15 cellular contexts compared by ENCODE assay signal in the genomic region with DNA sequence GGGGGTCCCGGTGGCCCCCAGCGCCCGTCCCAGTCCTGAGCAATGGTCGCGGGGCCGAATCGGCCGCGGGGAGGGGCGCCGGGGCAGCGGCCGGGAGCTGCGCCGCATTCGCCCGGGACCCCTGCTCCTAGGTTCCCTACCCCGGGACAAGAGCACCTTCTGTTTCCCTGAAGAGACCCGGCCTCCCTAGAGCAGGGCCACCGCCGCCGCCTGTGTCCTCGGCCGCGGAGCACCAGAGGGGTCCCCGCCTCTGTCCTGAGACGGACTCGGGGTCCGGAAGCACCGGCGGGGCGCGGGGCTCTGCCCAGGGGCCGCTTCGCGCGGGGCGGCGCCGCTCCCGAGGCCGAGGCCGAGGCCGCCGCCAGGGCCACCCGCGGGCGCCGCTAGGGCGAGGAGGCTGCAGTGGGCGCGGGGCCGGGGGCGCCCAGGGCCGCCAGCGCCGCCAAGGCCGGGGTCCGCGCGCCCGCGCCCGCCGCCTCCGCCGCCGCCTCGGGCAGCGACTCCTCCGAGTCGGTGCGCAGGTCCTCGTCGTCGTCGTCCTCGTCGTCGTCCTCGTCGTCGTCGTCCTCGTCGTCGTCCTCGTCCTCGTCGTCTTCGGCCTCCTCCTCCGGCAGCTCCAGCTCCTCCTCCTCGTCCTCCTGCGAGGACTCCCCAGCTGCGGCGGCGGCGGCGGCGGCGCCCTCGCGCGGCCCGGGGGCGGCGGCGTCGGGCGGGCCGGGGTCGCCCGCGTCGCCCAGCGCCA.
DNase-seq lines count a peak whose midpoint lies in the region; ATAC-seq and TF ChIP-seq lines count a peak whose summit lies in the region.
"Had no signal": no experiment of that assay in that cellular context is flagged by ENCODE, and none has a peak within 500 bp of the region (broad histone marks: within the 10 kb centered on the region; RNA-seq: fewer than 3 reads in every experiment).

No MANE protein-coding gene starts in this region.

- no peak overlapping the region for H3K27ac Mint-ChIP-seq in activated naive CD8-positive, alpha-beta T cell treated with anti-CD3 and anti-CD28 coated beads, Interleukin-2, amount 10 ng/mL, durations not matched to agents 7 days and 5 days
- H3K27ac Mint-ChIP-seq in activated naive CD8-positive, alpha-beta T cell treated with anti-CD3 and anti-CD28 coated beads for 36 hours = no peak overlapping the region
- no peak overlapping the region for H3K27ac Mint-ChIP-seq in nephron
- H3K27ac Mint-ChIP-seq: activated T-helper 1 cell treated with anti-CD3 and anti-CD28 coated beads, Interleukin-12 subunit alpha, Interleukin-12 subunit beta, Interleukin-2, Interleukin-4 antibody, amounts not matched to agents 30 ng/mL and 10 ng/mL and 1 ng/mL, durations not matched to agents 14 hours and 24 hours and 36 hours had no signal

- no peak overlapping the region for H3K27ac ChIP-seq in ectodermal cell (ENCODE audit: insufficient read depth, low read depth, low read length, poor library complexity, severe bottlenecking)
- H3K27ac ChIP-seq in upper lobe of left lung = peak overlapping the region; percentile 19 to 88 (median 61)
- H3K27ac ChIP-seq: A549, cardiac muscle cell, SJCRH30 had no signal

- no peak overlapping the region for H3K4me3 Mint-ChIP-seq in activated naive CD8-positive, alpha-beta T cell treated with anti-CD3 and anti-CD28 coated beads, Interleukin-2, amount 10 ng/mL, durations not matched to agents 7 days and 5 days
- H3K4me3 Mint-ChIP-seq in activated naive CD8-positive, alpha-beta T cell treated with anti-CD3 and anti-CD28 coated beads for 36 hours = no peak overlapping the region
- peak overlapping the region in 2 of 3 experiments; percentile 59 to 61 for H3K4me3 Mint-ChIP-seq in nephron
- H3K4me3 Mint-ChIP-seq: activated T-helper 1 cell treated with anti-CD3 and anti-CD28 coated beads, Interleukin-12 subunit alpha, Interleukin-12 subunit beta, Interleukin-2, Interleukin-4 antibody, amounts not matched to agents 30 ng/mL and 10 ng/mL and 1 ng/mL, durations not matched to agents 14 hours and 24 hours and 36 hours had no signal

- H3K36me3 ChIP-seq in ectodermal cell (ENCODE audit: control insufficient read depth, insufficient read depth, low read length) = peaks cover 4% of the 10 kb centered on the region
- peaks cover 0 to 58% (median 42%) of the 10 kb centered on the region in 4 donors for H3K36me3 ChIP-seq in upper lobe of left lung
- H3K36me3 ChIP-seq: SJCRH30 had no signal

- peaks cover 1% of the 10 kb centered on the region for H3K27me3 Mint-ChIP-seq in activated naive CD8-positive, alpha-beta T cell treated with anti-CD3 and anti-CD28 coated beads, Interleukin-2, amount 10 ng/mL, durations not matched to agents 7 days and 5 days
- peaks cover 3% of the 10 kb centered on the region for H3K27me3 Mint-ChIP-seq in activated naive CD8-positive, alpha-beta T cell treated with anti-CD3 and anti-CD28 coated beads for 36 hours
- H3K27me3 Mint-ChIP-seq in nephron (ENCODE audit: low read depth) = peaks cover 30% of the 10 kb centered on the region

- H3K4me1 Mint-ChIP-seq in activated naive CD8-positive, alpha-beta T cell treated with anti-CD3 and anti-CD28 coated beads, Interleukin-2, amount 10 ng/mL, durations not matched to agents 7 days and 5 days = no peaks in the 10 kb centered on the region
- peaks cover 1% of the 10 kb centered on the region for H3K4me1 Mint-ChIP-seq in activated naive CD8-positive, alpha-beta T cell treated with anti-CD3 and anti-CD28 coated beads for 36 hours
- H3K4me1 Mint-ChIP-seq in nephron = peaks cover 13% of the 10 kb centered on the region

- TF ChIP-seq CTCF in nephron (IDR thresholded peaks at IDR 0.05; ENCODE audit: unreplicated experiment in 3 of 3) = no peak
- TF ChIP-seq CTCF in upper lobe of left lung (IDR thresholded peaks at IDR 0.05) = no peak

- POLR2A ChIA-PET in activated naive CD8-positive, alpha-beta T cell treated with anti-CD3 and anti-CD28 coated beads, Interleukin-2, amount 10 ng/mL, durations not matched to agents 7 days and 5 days (lab: Charles Lee) = no interaction called here
- POLR2A ChIA-PET in HEK293T (lab: Yijun Ruan, JAX) = no interaction called here

- H3K9me3 ChIP-seq in ectodermal cell (ENCODE audit: control insufficient read depth, low read length) = no peaks in the 10 kb centered on the region
- no peaks in the 10 kb centered on the region for H3K9me3 ChIP-seq in upper lobe of left lung
- H3K9me3 ChIP-seq: A549, SJCRH30 had no signal

- WGBS in ectodermal cell, 2 experiments = 3 to 4% methylated on average over 116 of the region's 116 CpGs
- WGBS in upper lobe of left lung, 2 donors = 69 to 80% methylated on average over 56 to 73 of the region's 116 CpGs

- H3K4me1 ChIP-seq in ectodermal cell (ENCODE audit: control insufficient read depth, insufficient read depth, low read length) = peaks cover 12% of the 10 kb centered on the region
- H3K4me1 ChIP-seq in upper lobe of left lung = peaks cover 43 to 82% (median 49%) of the 10 kb centered on the region in 4 donors
- H3K4me1 ChIP-seq: A549 had no signal

- no peak for DNase-seq in activated naive CD8-positive, alpha-beta T cell treated with anti-CD3 and anti-CD28 coated beads, Interleukin-2, amount 10 ng/mL, durations not matched to agents 7 days and 5 days
- DNase-seq in activated naive CD8-positive, alpha-beta T cell treated with anti-CD3 and anti-CD28 coated beads for 36 hours = no peak
- peak in 1 of 2 donors; percentile 82 for DNase-seq in upper lobe of left lung
- DNase-seq in SW480 (ENCODE audit: low spot score) = no peak
- DNase-seq in HEK293T (ENCODE audit: extremely low spot score) = no peak
- DNase-seq: NCI-H1436, NCI-H524 treated with DMSO at 0.1 percent for 48 hours had no signal

- H3K36me3 Mint-ChIP-seq in activated naive CD8-positive, alpha-beta T cell treated with anti-CD3 and anti-CD28 coated beads, Interleukin-2, amount 10 ng/mL, durations not matched to agents 7 days and 5 days = no peaks in the 10 kb centered on the region
- no peaks in the 10 kb centered on the region for H3K36me3 Mint-ChIP-seq in activated naive CD8-positive, alpha-beta T cell treated with anti-CD3 and anti-CD28 coated beads for 36 hours
- H3K36me3 Mint-ChIP-seq in nephron (ENCODE audit: low read depth) = peaks cover 1% of the 10 kb centered on the region

- peak overlapping the region; percentile 26 for H3K4me3 ChIP-seq in ectodermal cell (ENCODE audit: insufficient read depth, low read depth, low read length)
- peak overlapping the region in 3 of 4 donors; percentile 8 to 15 (median 13) for H3K4me3 ChIP-seq in upper lobe of left lung
- H3K4me3 ChIP-seq: A549, cardiac muscle cell, GM12878, SJCRH30 had no signal

- no peaks in the 10 kb centered on the region for H3K9me3 Mint-ChIP-seq in activated naive CD8-positive, alpha-beta T cell treated with anti-CD3 and anti-CD28 coated beads, Interleukin-2, amount 10 ng/mL, durations not matched to agents 7 days and 5 days
- H3K9me3 Mint-ChIP-seq in activated naive CD8-positive, alpha-beta T cell treated with anti-CD3 and anti-CD28 coated beads for 36 hours = no peaks in the 10 kb centered on the region
- H3K9me3 Mint-ChIP-seq in nephron = no peaks in the 10 kb centered on the region
- H3K9me3 Mint-ChIP-seq: activated T-helper 1 cell treated with anti-CD3 and anti-CD28 coated beads, Interleukin-12 subunit alpha, Interleukin-12 subunit beta, Interleukin-2, Interleukin-4 antibody, amounts not matched to agents 30 ng/mL and 10 ng/mL and 1 ng/mL, durations not matched to agents 14 hours and 24 hours and 36 hours had no signal

- TF ChIP-seq EP300 in upper lobe of left lung (IDR thresholded peaks at IDR 0.05) = no peak

- ATAC-seq in activated naive CD8-positive, alpha-beta T cell treated with anti-CD3 and anti-CD28 coated beads, Interleukin-2, amount 10 ng/mL, durations not matched to agents 7 days and 5 days (ENCODE audit: low read depth) = peak; percentile 14
- ATAC-seq in upper lobe of left lung (ENCODE audit: low FRiP score in 2 of 2) = no peak
- no peak for ATAC-seq in activated CD4-positive, CD25-positive, alpha-beta regulatory T cell treated with anti-CD3 and anti-CD28 coated beads, Interleukin-2, amount 50 U/mL, for 24 hours
- ATAC-seq: A549, GM12878 had no signal

- peaks cover 38% of the 10 kb centered on the region for H3K27me3 ChIP-seq in ectodermal cell (ENCODE audit: control insufficient read depth, insufficient read depth, low read length, poor library complexity, severe bottlenecking)
- no peaks in the 10 kb centered on the region for H3K27me3 ChIP-seq in upper lobe of left lung
- H3K27me3 ChIP-seq: SJCRH30 had no signal

- TF ChIP-seq POLR2A in upper lobe of left lung (IDR thresholded peaks at IDR 0.05) = no peak

- CTCF ChIA-PET in HEK293T (lab: Yijun Ruan, JAX) = no interaction called here

TF ChIP-seq in HEK293T, 16 proteins besides CTCF, POLR2A, EP300 and RAD21:
- no peak for TF ChIP-seq L3MBTL2 (conservative IDR thresholded peaks at IDR 0.05)
TF ChIP-seq in HEK293T: peak in this region for 0.

Comparison
In these comparisons a context has a peak if more than half of its experiments do, and no peak if none do; other contexts are left out.
1. H3K4me3 Mint-ChIP-seq: peak in nephron (2 of 3); none in activated naive CD8-positive, alpha-beta T cell treated with anti-CD3 and anti-CD28 coated beads, Interleukin-2, amount 10 ng/mL, durations not matched to agents 7 days and 5 days (single experiment) and activated naive CD8-positive, alpha-beta T cell treated with anti-CD3 and anti-CD28 coated beads for 36 hours (single experiment).